1 cellular context compared by ENCODE assay signal in the genomic region with DNA sequence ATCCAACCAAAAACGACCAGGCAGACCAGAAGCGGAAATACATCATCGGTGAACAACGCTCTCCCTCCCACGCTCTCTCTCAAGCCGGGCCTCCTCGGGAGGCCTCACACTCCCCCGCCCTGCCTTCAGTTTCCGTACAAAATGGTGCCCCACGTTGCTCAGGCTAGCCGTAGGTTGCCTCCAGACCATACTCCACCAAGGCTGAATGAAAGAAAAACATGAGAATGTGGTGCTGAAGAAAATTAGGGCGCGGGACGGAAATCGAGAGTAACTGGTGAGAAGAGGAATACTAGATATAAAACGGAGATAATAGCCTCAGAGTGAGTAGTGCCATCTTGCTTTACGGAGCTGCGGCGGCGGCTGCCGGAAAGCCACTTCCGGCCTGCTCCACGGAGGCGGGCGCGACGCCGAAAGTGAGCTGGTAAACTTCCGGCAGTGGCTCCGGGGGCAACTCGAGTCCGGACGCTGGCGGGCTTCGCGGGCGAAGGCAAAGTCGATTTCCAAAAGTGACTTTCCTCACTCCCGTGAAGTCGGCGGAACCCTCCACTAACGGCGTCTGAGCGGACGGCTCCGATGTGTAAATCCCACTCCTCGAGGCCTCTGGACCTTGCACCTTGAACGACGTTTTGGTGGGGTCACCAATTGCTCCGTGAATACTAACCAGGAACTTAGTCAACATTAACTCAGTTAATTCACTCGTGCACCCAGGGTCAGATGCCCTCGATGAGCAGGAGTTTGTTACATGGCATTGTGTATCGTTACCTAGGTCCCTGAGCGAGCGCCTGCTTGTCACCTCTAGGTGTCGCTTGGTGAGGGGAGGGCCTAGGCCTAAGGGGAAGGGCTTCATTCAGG.
TF ChIP-seq lines count a peak whose summit lies in the region.

A gene (minus strand): TSS at position 7 of the 852 bp plus-strand sequence. CDS start 980 bp downstream, outside the sequence.

TF ChIP-seq in HepG2, 621 proteins besides CTCF, POLR2A, EP300 and RAD21 (continued from another document and continues in another):
- TF ChIP-seq, protein P1, sequence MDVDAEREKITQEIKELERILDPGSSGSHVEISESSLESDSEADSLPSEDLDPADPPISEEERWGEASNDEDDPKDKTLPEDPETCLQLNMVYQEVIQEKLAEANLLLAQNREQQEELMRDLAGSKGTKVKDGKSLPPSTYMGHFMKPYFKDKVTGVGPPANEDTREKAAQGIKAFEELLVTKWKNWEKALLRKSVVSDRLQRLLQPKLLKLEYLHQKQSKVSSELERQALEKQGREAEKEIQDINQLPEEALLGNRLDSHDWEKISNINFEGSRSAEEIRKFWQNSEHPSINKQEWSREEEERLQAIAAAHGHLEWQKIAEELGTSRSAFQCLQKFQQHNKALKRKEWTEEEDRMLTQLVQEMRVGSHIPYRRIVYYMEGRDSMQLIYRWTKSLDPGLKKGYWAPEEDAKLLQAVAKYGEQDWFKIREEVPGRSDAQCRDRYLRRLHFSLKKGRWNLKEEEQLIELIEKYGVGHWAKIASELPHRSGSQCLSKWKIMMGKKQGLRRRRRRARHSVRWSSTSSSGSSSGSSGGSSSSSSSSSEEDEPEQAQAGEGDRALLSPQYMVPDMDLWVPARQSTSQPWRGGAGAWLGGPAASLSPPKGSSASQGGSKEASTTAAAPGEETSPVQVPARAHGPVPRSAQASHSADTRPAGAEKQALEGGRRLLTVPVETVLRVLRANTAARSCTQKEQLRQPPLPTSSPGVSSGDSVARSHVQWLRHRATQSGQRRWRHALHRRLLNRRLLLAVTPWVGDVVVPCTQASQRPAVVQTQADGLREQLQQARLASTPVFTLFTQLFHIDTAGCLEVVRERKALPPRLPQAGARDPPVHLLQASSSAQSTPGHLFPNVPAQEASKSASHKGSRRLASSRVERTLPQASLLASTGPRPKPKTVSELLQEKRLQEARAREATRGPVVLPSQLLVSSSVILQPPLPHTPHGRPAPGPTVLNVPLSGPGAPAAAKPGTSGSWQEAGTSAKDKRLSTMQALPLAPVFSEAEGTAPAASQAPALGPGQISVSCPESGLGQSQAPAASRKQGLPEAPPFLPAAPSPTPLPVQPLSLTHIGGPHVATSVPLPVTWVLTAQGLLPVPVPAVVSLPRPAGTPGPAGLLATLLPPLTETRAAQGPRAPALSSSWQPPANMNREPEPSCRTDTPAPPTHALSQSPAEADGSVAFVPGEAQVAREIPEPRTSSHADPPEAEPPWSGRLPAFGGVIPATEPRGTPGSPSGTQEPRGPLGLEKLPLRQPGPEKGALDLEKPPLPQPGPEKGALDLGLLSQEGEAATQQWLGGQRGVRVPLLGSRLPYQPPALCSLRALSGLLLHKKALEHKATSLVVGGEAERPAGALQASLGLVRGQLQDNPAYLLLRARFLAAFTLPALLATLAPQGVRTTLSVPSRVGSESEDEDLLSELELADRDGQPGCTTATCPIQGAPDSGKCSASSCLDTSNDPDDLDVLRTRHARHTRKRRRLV (CRISPR knock-in tag; IDR thresholded peaks at IDR 0.05), result no peak
- TF ChIP-seq ZNF772 (CRISPR knock-in tag; IDR thresholded peaks at IDR 0.05) (peak; percentile 45; the same call in 1 of the 2 replicates), ZNF562 (CRISPR knock-in tag; IDR thresholded peaks at IDR 0.05; ENCODE audit: borderline replicate concordance) (no peak), MIXL1 (CRISPR knock-in tag; IDR thresholded peaks at IDR 0.05) (0 out of 2 replicates have a peak, but pooled peaks have one; percentile 29), ZEB1 (IDR thresholded peaks at IDR 0.05; ENCODE audit: insufficient replicate concordance, low read depth) (peak; percentile 23), NR2F6 (IDR thresholded peaks at IDR 0.05) (peak; percentile 47), NR2F6 (CRISPR knock-in tag; IDR thresholded peaks at IDR 0.05) (no peak; the same call in 1 of the 2 replicates), CREM (IDR thresholded peaks at IDR 0.05) (peak; percentile 92), CREM (CRISPR knock-in tag; IDR thresholded peaks at IDR 0.05) (no peak), SATB2 (CRISPR knock-in tag; IDR thresholded peaks at IDR 0.05) (peak; percentile 59; the same call in 1 of the 2 replicates), ZNF430 (CRISPR knock-in tag; IDR thresholded peaks at IDR 0.05) (peak; percentile 66; the same call in 1 of the 2 replicates), HNRNPLL (IDR thresholded peaks at IDR 0.05; ENCODE audit: low read depth, low read length, poor library complexity, severe bottlenecking) (peak; percentile 70), ZBTB20 (CRISPR knock-in tag; IDR thresholded peaks at IDR 0.05; ENCODE audit: borderline replicate concordance, low read depth) (peak; percentile 65; the same call in 1 of the 2 replicates), JARID2 (CRISPR knock-in tag; IDR thresholded peaks at IDR 0.05; ENCODE audit: insufficient replicate concordance) (peak; percentile 7), RBAK (CRISPR knock-in tag; IDR thresholded peaks at IDR 0.05) (0 out of 2 replicates have a peak, but pooled peaks have one; percentile 16), NCOA1 (CRISPR knock-in tag; IDR thresholded peaks at IDR 0.05) (peak; percentile 87; the same call in 1 of the 2 replicates), POLR2G (IDR thresholded peaks at IDR 0.05; ENCODE audit: low read depth, low read length) (peak; percentile 89), TCF7L2 (IDR thresholded peaks at IDR 0.05; ENCODE audit: low read depth, low read length) (no peak), AHR (CRISPR knock-in tag; IDR thresholded peaks at IDR 0.05) (peak; percentile 55; the same call in 1 of the 2 replicates), NFE2L1 (CRISPR knock-in tag; IDR thresholded peaks at IDR 0.05; ENCODE audit: borderline replicate concordance) (no peak), CHD2 (IDR thresholded peaks at IDR 0.05; ENCODE audit: low read depth, low read length) (no peak), MLLT10 (CRISPR knock-in tag; IDR thresholded peaks at IDR 0.05) (no peak), PHF20 (CRISPR knock-in tag; IDR thresholded peaks at IDR 0.05) (peak; percentile 37), AGO2 (optimal IDR thresholded peaks at IDR 0.05; ENCODE audit: low read depth, low read length) (peak; percentile 61), RFX1 (IDR thresholded peaks at IDR 0.05) (no peak), ESRRA (CRISPR knock-in tag; IDR thresholded peaks at IDR 0.05; ENCODE audit: low read depth) (0 out of 2 replicates have a peak, but pooled peaks have one; percentile 14), ZNF746 (CRISPR knock-in tag; IDR thresholded peaks at IDR 0.05) (0 out of 2 replicates have a peak, but pooled peaks have one; percentile 73), TARDBP (CRISPR knock-in tag; IDR thresholded peaks at IDR 0.05) (peak; percentile 18; the same call in 1 of the 2 replicates), PAWR (CRISPR knock-in tag; IDR thresholded peaks at IDR 0.05; ENCODE audit: borderline replicate concordance) (no peak), ERF (CRISPR knock-in tag; IDR thresholded peaks at IDR 0.05) (peak; percentile 68), ISL2 (CRISPR knock-in tag; IDR thresholded peaks at IDR 0.05) (no peak; the same call in 1 of the 2 replicates), SP2 (CRISPR knock-in tag; IDR thresholded peaks at IDR 0.05) (peak; percentile 72), TAF1 (CRISPR knock-in tag; IDR thresholded peaks at IDR 0.05) (peak; percentile 66; the same call in 1 of the 2 replicates), KDM6A (CRISPR knock-in tag; IDR thresholded peaks at IDR 0.05; ENCODE audit: low read depth) (no peak)
- TF ChIP-seq, protein P2, sequence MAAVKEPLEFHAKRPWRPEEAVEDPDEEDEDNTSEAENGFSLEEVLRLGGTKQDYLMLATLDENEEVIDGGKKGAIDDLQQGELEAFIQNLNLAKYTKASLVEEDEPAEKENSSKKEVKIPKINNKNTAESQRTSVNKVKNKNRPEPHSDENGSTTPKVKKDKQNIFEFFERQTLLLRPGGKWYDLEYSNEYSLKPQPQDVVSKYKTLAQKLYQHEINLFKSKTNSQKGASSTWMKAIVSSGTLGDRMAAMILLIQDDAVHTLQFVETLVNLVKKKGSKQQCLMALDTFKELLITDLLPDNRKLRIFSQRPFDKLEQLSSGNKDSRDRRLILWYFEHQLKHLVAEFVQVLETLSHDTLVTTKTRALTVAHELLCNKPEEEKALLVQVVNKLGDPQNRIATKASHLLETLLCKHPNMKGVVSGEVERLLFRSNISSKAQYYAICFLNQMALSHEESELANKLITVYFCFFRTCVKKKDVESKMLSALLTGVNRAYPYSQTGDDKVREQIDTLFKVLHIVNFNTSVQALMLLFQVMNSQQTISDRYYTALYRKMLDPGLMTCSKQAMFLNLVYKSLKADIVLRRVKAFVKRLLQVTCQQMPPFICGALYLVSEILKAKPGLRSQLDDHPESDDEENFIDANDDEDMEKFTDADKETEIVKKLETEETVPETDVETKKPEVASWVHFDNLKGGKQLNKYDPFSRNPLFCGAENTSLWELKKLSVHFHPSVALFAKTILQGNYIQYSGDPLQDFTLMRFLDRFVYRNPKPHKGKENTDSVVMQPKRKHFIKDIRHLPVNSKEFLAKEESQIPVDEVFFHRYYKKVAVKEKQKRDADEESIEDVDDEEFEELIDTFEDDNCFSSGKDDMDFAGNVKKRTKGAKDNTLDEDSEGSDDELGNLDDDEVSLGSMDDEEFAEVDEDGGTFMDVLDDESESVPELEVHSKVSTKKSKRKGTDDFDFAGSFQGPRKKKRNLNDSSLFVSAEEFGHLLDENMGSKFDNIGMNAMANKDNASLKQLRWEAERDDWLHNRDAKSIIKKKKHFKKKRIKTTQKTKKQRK (IDR thresholded peaks at IDR 0.05; ENCODE audit: low read length), result no peak
- TF ChIP-seq, protein P3, sequence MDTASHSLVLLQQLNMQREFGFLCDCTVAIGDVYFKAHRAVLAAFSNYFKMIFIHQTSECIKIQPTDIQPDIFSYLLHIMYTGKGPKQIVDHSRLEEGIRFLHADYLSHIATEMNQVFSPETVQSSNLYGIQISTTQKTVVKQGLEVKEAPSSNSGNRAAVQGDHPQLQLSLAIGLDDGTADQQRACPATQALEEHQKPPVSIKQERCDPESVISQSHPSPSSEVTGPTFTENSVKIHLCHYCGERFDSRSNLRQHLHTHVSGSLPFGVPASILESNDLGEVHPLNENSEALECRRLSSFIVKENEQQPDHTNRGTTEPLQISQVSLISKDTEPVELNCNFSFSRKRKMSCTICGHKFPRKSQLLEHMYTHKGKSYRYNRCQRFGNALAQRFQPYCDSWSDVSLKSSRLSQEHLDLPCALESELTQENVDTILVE (CRISPR knock-in tag; IDR thresholded peaks at IDR 0.05), result peak; percentile 72; the same call in 1 of the 2 replicates
- TF ChIP-seq, protein P4, sequence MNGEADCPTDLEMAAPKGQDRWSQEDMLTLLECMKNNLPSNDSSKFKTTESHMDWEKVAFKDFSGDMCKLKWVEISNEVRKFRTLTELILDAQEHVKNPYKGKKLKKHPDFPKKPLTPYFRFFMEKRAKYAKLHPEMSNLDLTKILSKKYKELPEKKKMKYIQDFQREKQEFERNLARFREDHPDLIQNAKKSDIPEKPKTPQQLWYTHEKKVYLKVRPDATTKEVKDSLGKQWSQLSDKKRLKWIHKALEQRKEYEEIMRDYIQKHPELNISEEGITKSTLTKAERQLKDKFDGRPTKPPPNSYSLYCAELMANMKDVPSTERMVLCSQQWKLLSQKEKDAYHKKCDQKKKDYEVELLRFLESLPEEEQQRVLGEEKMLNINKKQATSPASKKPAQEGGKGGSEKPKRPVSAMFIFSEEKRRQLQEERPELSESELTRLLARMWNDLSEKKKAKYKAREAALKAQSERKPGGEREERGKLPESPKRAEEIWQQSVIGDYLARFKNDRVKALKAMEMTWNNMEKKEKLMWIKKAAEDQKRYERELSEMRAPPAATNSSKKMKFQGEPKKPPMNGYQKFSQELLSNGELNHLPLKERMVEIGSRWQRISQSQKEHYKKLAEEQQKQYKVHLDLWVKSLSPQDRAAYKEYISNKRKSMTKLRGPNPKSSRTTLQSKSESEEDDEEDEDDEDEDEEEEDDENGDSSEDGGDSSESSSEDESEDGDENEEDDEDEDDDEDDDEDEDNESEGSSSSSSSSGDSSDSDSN (CRISPR knock-in tag; IDR thresholded peaks at IDR 0.05), result peak; percentile 63
- TF ChIP-seq, protein P5, sequence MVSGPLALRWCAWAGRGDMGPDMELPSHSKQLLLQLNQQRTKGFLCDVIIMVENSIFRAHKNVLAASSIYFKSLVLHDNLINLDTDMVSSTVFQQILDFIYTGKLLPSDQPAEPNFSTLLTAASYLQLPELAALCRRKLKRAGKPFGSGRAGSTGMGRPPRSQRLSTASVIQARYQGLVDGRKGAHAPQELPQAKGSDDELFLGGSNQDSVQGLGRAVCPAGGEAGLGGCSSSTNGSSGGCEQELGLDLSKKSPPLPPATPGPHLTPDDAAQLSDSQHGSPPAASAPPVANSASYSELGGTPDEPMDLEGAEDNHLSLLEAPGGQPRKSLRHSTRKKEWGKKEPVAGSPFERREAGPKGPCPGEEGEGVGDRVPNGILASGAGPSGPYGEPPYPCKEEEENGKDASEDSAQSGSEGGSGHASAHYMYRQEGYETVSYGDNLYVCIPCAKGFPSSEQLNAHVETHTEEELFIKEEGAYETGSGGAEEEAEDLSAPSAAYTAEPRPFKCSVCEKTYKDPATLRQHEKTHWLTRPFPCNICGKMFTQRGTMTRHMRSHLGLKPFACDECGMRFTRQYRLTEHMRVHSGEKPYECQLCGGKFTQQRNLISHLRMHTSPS (CRISPR knock-in tag; IDR thresholded peaks at IDR 0.05; ENCODE audit: low read depth), result 0 out of 2 replicates have a peak, but pooled peaks have one; percentile 47
- TF ChIP-seq, protein P6, sequence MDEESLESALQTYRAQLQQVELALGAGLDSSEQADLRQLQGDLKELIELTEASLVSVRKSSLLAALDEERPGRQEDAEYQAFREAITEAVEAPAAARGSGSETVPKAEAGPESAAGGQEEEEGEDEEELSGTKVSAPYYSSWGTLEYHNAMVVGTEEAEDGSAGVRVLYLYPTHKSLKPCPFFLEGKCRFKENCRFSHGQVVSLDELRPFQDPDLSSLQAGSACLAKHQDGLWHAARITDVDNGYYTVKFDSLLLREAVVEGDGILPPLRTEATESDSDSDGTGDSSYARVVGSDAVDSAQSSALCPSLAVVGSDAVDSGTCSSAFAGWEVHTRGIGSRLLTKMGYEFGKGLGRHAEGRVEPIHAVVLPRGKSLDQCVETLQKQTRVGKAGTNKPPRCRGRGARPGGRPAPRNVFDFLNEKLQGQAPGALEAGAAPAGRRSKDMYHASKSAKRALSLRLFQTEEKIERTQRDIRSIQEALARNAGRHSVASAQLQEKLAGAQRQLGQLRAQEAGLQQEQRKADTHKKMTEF (CRISPR knock-in tag; IDR thresholded peaks at IDR 0.05), result peak; percentile 86
- TF ChIP-seq, protein P7, sequence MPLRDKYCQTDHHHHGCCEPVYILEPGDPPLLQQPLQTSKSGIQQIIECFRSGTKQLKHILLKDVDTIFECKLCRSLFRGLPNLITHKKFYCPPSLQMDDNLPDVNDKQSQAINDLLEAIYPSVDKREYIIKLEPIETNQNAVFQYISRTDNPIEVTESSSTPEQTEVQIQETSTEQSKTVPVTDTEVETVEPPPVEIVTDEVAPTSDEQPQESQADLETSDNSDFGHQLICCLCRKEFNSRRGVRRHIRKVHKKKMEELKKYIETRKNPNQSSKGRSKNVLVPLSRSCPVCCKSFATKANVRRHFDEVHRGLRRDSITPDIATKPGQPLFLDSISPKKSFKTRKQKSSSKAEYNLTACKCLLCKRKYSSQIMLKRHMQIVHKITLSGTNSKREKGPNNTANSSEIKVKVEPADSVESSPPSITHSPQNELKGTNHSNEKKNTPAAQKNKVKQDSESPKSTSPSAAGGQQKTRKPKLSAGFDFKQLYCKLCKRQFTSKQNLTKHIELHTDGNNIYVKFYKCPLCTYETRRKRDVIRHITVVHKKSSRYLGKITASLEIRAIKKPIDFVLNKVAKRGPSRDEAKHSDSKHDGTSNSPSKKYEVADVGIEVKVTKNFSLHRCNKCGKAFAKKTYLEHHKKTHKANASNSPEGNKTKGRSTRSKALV (CRISPR knock-in tag; IDR thresholded peaks at IDR 0.05), result 0 out of 2 replicates have a peak, but pooled peaks have one; percentile 47
